9 cellular contexts compared by ENCODE assay signal in the genomic region with DNA sequence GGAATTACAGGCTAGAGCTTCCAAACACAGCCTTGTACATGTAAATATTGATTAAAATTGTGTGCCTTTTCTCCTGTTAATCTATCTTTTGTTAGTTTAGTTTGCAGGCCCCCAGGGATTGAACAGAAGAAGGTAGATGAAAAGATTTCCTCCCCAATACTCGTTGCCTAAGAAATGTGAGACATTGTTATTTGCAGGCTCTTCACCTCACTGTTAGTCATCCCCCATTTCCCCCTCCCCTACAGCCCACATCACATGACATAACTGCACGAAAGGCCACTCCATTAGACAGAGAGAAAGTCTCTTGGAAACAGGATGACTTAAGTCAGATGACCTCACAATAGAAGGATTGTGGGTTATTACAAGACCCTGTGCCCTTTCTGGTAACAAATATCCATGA. TPM values are rescaled to one million over a fixed set of nuclear protein-coding genes. Genes with fewer than 3 reads are reported as not detected.
A peak's percentile ranks its signal among the peaks of the same experiment; 100 is the strongest.
DNase-seq lines count a peak whose midpoint lies in the region; FAIRE-seq and TF ChIP-seq lines count a peak whose summit lies in the region.
"Had no signal": no experiment of that assay in that cellular context is flagged by ENCODE, and none has a peak within 500 bp of the region (broad histone marks: within the 10 kb centered on the region; RNA-seq: fewer than 3 reads in every experiment).

No MANE protein-coding gene starts in this region.

- DNase-seq in AG20443 (ENCODE audit: low spot score) (peak; percentile 71), NCI-H146 (lab: John Stamatoyannopoulos, UW) (peak; percentile 64), brain pericyte (ENCODE audit: low read depth, low spot score) (peak; percentile 50), lung microvascular endothelial cell (ENCODE audit: low read depth in 2 of 2) (peak; percentile 77 to 92), activated gamma-delta T cell (lab: John Stamatoyannopoulos, UW) (no peak), kidney (no peak)
- DNase-seq in stimulated activated naive CD4-positive, alpha-beta T cell treated with Interleukin-2 at 50 U/mL for 16 hours (lab: John Stamatoyannopoulos, UW) = no peak
- no peak for DNase-seq in activated CD4-positive, alpha-beta T cell treated with anti-CD3 and anti-CD28 coated beads for 4 hours

- H3K36me3 ChIP-seq in kidney (ENCODE audit: control insufficient read depth in 1 of 2, insufficient read depth in 2 of 2, low read length in 2 of 2) = no peaks in the 10 kb centered on the region

- no peak overlapping the region for H3K4me3 ChIP-seq in kidney (ENCODE audit: low read length in 2 of 2)
- H3K4me3 ChIP-seq: skin epidermis had no signal

- H3K9ac ChIP-seq in kidney (ENCODE audit: low read length in 2 of 2) = no peak overlapping the region

- no peak for FAIRE-seq in kidney (lab: Jason Lieb, UNC)

- H3K9me3 ChIP-seq in kidney (ENCODE audit: control insufficient read depth in 1 of 2, low read length in 2 of 2) = no peaks in the 10 kb centered on the region

- no peak overlapping the region for H3K27ac ChIP-seq in kidney (ENCODE audit: low read depth in 2 of 2, low read length in 2 of 2)

- no peaks in the 10 kb centered on the region for H3K4me1 ChIP-seq in kidney (ENCODE audit: control insufficient read depth in 1 of 2, insufficient read depth in 1 of 2, low read depth in 1 of 2, low read length in 2 of 2)

- TF ChIP-seq CTCF in kidney (IDR thresholded peaks at IDR 0.05; ENCODE audit: borderline replicate concordance, extremely low read depth, insufficient read depth) = no peak

- intact Hi-C loops in kidney (cut with DNase I) = no loop called here

RNA-seq across cellular contexts. Expression of gene MID1, which starts 13.3 kb away (rescaled TPM):
- total RNA-seq in lung microvascular endothelial cell (23.1 and 36.9 TPM in 2 replicates), kidney (54.1 TPM)
- 5.3 TPM for polyA plus RNA-seq in kidney (ENCODE audit: insufficient read depth, low read depth, low replicate concordance)

Comparison
In these comparisons a context has a peak if more than half of its experiments do, and no peak if none do; other contexts are left out.
1. DNase-seq: peak in AG20443 (single experiment), NCI-H146 (single experiment), brain pericyte (single experiment) and lung microvascular endothelial cell (2 of 2); none in stimulated activated naive CD4-positive, alpha-beta T cell treated with Interleukin-2 at 50 U/mL for 16 hours (single experiment), activated CD4-positive, alpha-beta T cell treated with anti-CD3 and anti-CD28 coated beads for 4 hours (0 of 2), activated gamma-delta T cell (single experiment) and kidney (single experiment).